In genomic region chr15:40695469-40695910, GRCh38 we compare ENCODE assay signal across 8 cellular contexts. TPM values are rescaled to one million over a fixed set of nuclear protein-coding genes. Genes with fewer than 3 reads are reported as not detected.
DNase-seq lines count a peak whose midpoint lies in the region; ATAC-seq and TF ChIP-seq lines count a peak whose summit lies in the region.

No MANE protein-coding gene starts in this region.

- no peaks in the 10 kb centered on the region for H3K36me3 ChIP-seq in ovary

- 1% methylated on average over 25 of the region's 25 CpGs for WGBS in ovary, 3 donors

- intact Hi-C loops in activated CD4-positive, alpha-beta T cell treated with anti-CD3 and anti-CD28 coated beads for 36 hours (cut with DNase I, micrococcal nuclease), result loop anchor here (1.0 to 5.0 kb wide), 8 partner anchors 49 to 637 kb away; partner anchors contain the start of genes BUB1B (in 1 of the 2), CHP1 (in 1 of the 2), DNAJC17 (in 1 of the 2) and EXD1 (in 1 of the 2)
- intact Hi-C loops in ovary (cut with DNase I) (loop anchor here in 1 of 4 donors (10.0 kb wide), 1 partner anchor 199 kb away; the partner anchor contains the start of gene VPS18), posterior cingulate gyrus (cut with DNase I) (loop anchor here (10.0 kb wide), 1 partner anchor 131 kb away; the partner anchor contains the start of genes CCDC32 and RPUSD2)

- CTCF ChIA-PET in activated CD4-positive, alpha-beta T cell treated with anti-CD3 and anti-CD28 coated beads for 36 hours (lab: Charles Lee), result interaction anchor here (0.7 to 2.8 kb wide), 9 partner anchors 17 to 208 kb away, joined by 3 to 18 read pairs (median 4); no protein-coding TSS in a partner anchor

- H3K4me3 Mint-ChIP-seq in activated CD4-positive, alpha-beta T cell treated with anti-CD3 and anti-CD28 coated beads for 36 hours, result peak overlapping the region; percentile 95
- peak overlapping the region; percentile 100 for H3K4me3 Mint-ChIP-seq in T-helper 17 cell

- H3K4me1 Mint-ChIP-seq in activated CD4-positive, alpha-beta T cell treated with anti-CD3 and anti-CD28 coated beads for 36 hours, result peaks cover 22% of the 10 kb centered on the region
- peaks cover 16% of the 10 kb centered on the region for H3K4me1 Mint-ChIP-seq in T-helper 17 cell

- no peaks in the 10 kb centered on the region for H3K27me3 ChIP-seq in ovary

- H3K4me3 ChIP-seq in fibroblast of the aortic adventitia (ENCODE audit: low read depth, low read length), result peak overlapping the region; percentile 98
- peak overlapping the region; percentile 90 for H3K4me3 ChIP-seq in ovary

- peak overlapping the region; percentile 98 for H3K27ac Mint-ChIP-seq in activated CD4-positive, alpha-beta T cell treated with anti-CD3 and anti-CD28 coated beads for 36 hours
- H3K27ac Mint-ChIP-seq in T-helper 17 cell, result peak overlapping the region; percentile 99

- no peak for DNase-seq in activated CD4-positive, alpha-beta T cell treated with anti-CD3 and anti-CD28 coated beads for 36 hours
- DNase-seq in activated CD4-positive, alpha-beta T cell treated with anti-CD3 and anti-CD28 coated beads for 1 hour, result no peak
- DNase-seq in T-helper 17 cell (no peak), fibroblast of the aortic adventitia (ENCODE audit: low read depth) (peak; percentile 42), ovary (no peak), NCI-H128 (lab: John Stamatoyannopoulos, UW; ENCODE audit: unreplicated experiment) (no peak), posterior cingulate gyrus (no peak)

- TF ChIP-seq POLR2A in ovary (IDR thresholded peaks at IDR 0.05), result no peak

- POLR2A ChIA-PET in activated CD4-positive, alpha-beta T cell treated with anti-CD3 and anti-CD28 coated beads for 36 hours (lab: Charles Lee), result interaction anchor here (0.6 to 1.5 kb wide), 8 partner anchors 13 to 1079 kb away, joined by 3 to 8 read pairs (median 6); partner anchors contain the start of genes MAPKBP1, OIP5 and VPS18

- TF ChIP-seq CTCF in fibroblast of the aortic adventitia (IDR thresholded peaks at IDR 0.05; ENCODE audit: insufficient read depth, low read length) (no peak), ovary (IDR thresholded peaks at IDR 0.05) (no peak)

- H3K4me1 ChIP-seq in ovary (ENCODE audit: insufficient read depth), result peaks cover 8% of the 10 kb centered on the region

- peaks cover 51% of the 10 kb centered on the region for H3K36me3 Mint-ChIP-seq in activated CD4-positive, alpha-beta T cell treated with anti-CD3 and anti-CD28 coated beads for 36 hours (ENCODE audit: low read depth)
- peaks cover 2% of the 10 kb centered on the region for H3K36me3 Mint-ChIP-seq in T-helper 17 cell (ENCODE audit: low read depth)

- ATAC-seq in activated CD4-positive, alpha-beta T cell treated with anti-CD3 and anti-CD28 coated beads for 36 hours, result peak; percentile 5
- peak; percentile 34 for ATAC-seq in HG02938 (IDR thresholded peaks at IDR 0.05; ENCODE audit: unreplicated experiment)
- ATAC-seq in T-helper 17 cell, result no peak

- H3K9me3 Mint-ChIP-seq in activated CD4-positive, alpha-beta T cell treated with anti-CD3 and anti-CD28 coated beads for 36 hours (ENCODE audit: low read depth), result no peaks in the 10 kb centered on the region

- H3K27me3 Mint-ChIP-seq in activated CD4-positive, alpha-beta T cell treated with anti-CD3 and anti-CD28 coated beads for 36 hours, result no peaks in the 10 kb centered on the region
- H3K27me3 Mint-ChIP-seq in T-helper 17 cell, result no peaks in the 10 kb centered on the region

- no peaks in the 10 kb centered on the region for H3K9me3 ChIP-seq in T-helper 17 cell (ENCODE audit: control insufficient read depth, low read length, poor library complexity, severe bottlenecking)
- H3K9me3 ChIP-seq in ovary, result no peaks in the 10 kb centered on the region

- no peak for TF ChIP-seq EP300 in ovary (IDR thresholded peaks at IDR 0.05)

- H3K27ac ChIP-seq in ovary, result peak overlapping the region in 1 of 2 donors; percentile 44

RNA-seq across cellular contexts. Expression of gene RAD51, which starts 0.5 kb away (rescaled TPM):
- 10 to 100 TPM; 73.5 to 75.3 TPM for total RNA-seq in activated CD4-positive, alpha-beta T cell treated with anti-CD3 and anti-CD28 coated beads for 36 hours
- total RNA-seq in T-helper 17 cell (1 to 10 TPM; 1.5 to 2.0 TPM), fibroblast of the aortic adventitia (ENCODE audit: low replicate concordance) (2.9 and 12.1 TPM in 2 replicates), ovary (1 to 10 TPM in 1 of 7 donors, under 1 TPM in 3, not detected in 3; 0.41 to 2.5 (median 0.52) TPM)
- polyA plus RNA-seq in ovary, result 1 to 10 TPM in 1 of 2 donors, under 1 TPM in 1; 0.85 to 1.8 TPM

RNA-seq across cellular contexts. Expression of gene RMDN3, which starts 59.6 kb away (rescaled TPM):
- total RNA-seq in activated CD4-positive, alpha-beta T cell treated with anti-CD3 and anti-CD28 coated beads for 36 hours, result 10 to 100 TPM; 12.3 to 18.8 TPM
- 10 to 100 TPM; 31.4 to 33.1 TPM for total RNA-seq in T-helper 17 cell
- 18.0 and 54.0 TPM in 2 replicates for total RNA-seq in fibroblast of the aortic adventitia (ENCODE audit: low replicate concordance)
- 10 to 100 TPM; 19.2 to 35.6 (median 25.4) TPM for total RNA-seq in ovary
- polyA plus RNA-seq in ovary, result 10 to 100 TPM; 21.6 to 23.5 TPM
